9 cellular contexts compared by ENCODE assay signal in genomic region chr12:123142948-123143752, GRCh38. TPM values are rescaled to one million over a fixed set of nuclear protein-coding genes. Genes with fewer than 3 reads are reported as not detected.
DNase-seq lines count a peak whose midpoint lies in the region; ATAC-seq and TF ChIP-seq lines count a peak whose summit lies in the region.
"Had no signal": no experiment of that assay in that cellular context is flagged by ENCODE, and none has a peak within 500 bp of the region (broad histone marks: within the 10 kb centered on the region; RNA-seq: fewer than 3 reads in every experiment).

No MANE protein-coding gene starts in this region.

- H3K27ac ChIP-seq in HEK293 (ENCODE audit: extremely low read depth, low read depth, low read length) (no peak overlapping the region), dorsolateral prefrontal cortex (peak overlapping the region in 58 of 59 donors; percentile 8 to 90 (median 72)), skin epidermis (peak overlapping the region in 12 of 21 experiments; percentile 14 to 76 (median 56)), prostate gland (no peak overlapping the region)

- ATAC-seq in GM18873 (IDR thresholded peaks at IDR 0.05; ENCODE audit: low FRiP score, unreplicated experiment) = no peak

- DNase-seq in NCI-H82 treated with DMSO at 0.1 percent for 48 hours (lab: John Stamatoyannopoulos, UW; ENCODE audit: unreplicated experiment) = peak; percentile 79
- DNase-seq in dorsolateral prefrontal cortex = no peak
- no peak for DNase-seq in GM13977 (ENCODE audit: low spot score)
- DNase-seq in H7 = no peak
- DNase-seq in prostate gland (ENCODE audit: low spot score) = no peak
- DNase-seq: activated CD4-positive, alpha-beta T cell treated with anti-CD3 and anti-CD28 coated beads for 1 hour had no signal

- 68% methylated on average over 11 of the region's 11 CpGs for WGBS in prostate gland

- POLR2A ChIA-PET in HEK293 (lab: Yijun Ruan, JAX) = interaction anchor here (0.6 to 0.9 kb wide), 2 partner anchors 68 to 89 kb away, joined by 3 to 4 read pairs; no protein-coding TSS in a partner anchor

- H3K9me3 ChIP-seq in HEK293 (ENCODE audit: control insufficient read depth, insufficient read depth, low read depth, low read length) = no peaks in the 10 kb centered on the region
- no peaks in the 10 kb centered on the region for H3K9me3 ChIP-seq in prostate gland

- H3K36me3 ChIP-seq in HEK293 (ENCODE audit: control insufficient read depth in 2 of 2, insufficient read depth in 1 of 2, low read length in 2 of 2) (no peaks in the 10 kb centered on the region), H7 (replicated peaks; ENCODE audit: control insufficient read depth, insufficient read depth, low read length) (no peaks in the 10 kb centered on the region), prostate gland (no peaks in the 10 kb centered on the region)

- no peak for TF ChIP-seq CTCF in HEK293 (tag by site-specific recombination; IDR thresholded peaks at IDR 0.05)
- peak in 2 of 56 donors; percentile 7 to 10 for TF ChIP-seq CTCF in dorsolateral prefrontal cortex (IDR thresholded peaks at IDR 0.05 in 54 of 56, conservative IDR thresholded peaks at IDR 0.05 in 2 of 56; ENCODE audit: low read depth in 1 of 56, partially characterized antibody in 56 of 56)
- TF ChIP-seq CTCF in GM13977 (IDR thresholded peaks at IDR 0.05; ENCODE audit: extremely low read depth, insufficient read depth, missing control alignments) = no peak
- no peak for TF ChIP-seq CTCF in prostate gland (IDR thresholded peaks at IDR 0.05)

- H3K4me1 ChIP-seq in HEK293 (ENCODE audit: control insufficient read depth, insufficient read depth, low read length) = peaks cover 12% of the 10 kb centered on the region
- peaks cover 10% of the 10 kb centered on the region for H3K4me1 ChIP-seq in prostate gland (replicated peaks)

- H3K4me3 ChIP-seq in HEK293 (ENCODE audit: low read depth, low read length) (no peak overlapping the region), dorsolateral prefrontal cortex (peak overlapping the region in 3 of 59 donors; percentile 5 to 29 (median 19)), skin epidermis (no peak overlapping the region), H7 (ENCODE audit: insufficient read depth, low read depth, low read length) (no peak overlapping the region), prostate gland (no peak overlapping the region)

- in situ Hi-C loops in GM13977 (cut with MboI; ENCODE audit: low pct_unique_long_range_greater_than_20kb, low sequenced_read_pairs, unreplicated experiment) = no loop called here

- no peak for TF ChIP-seq POLR2A in prostate gland (IDR thresholded peaks at IDR 0.05)

- H3K27me3 ChIP-seq in dorsolateral prefrontal cortex = no peaks in the 10 kb centered on the region
- no peaks in the 10 kb centered on the region for H3K27me3 ChIP-seq in H7 (ENCODE audit: control insufficient read depth, insufficient read depth, low read length)
- no peaks in the 10 kb centered on the region for H3K27me3 ChIP-seq in prostate gland (replicated peaks; ENCODE audit: insufficient read depth)

- intact Hi-C loops in dorsolateral prefrontal cortex (cut with DNase I) = no loop called here
- intact Hi-C loops in prostate gland (cut with DNase I) = loop anchor here (5.0 kb wide), 1 partner anchor 46 kb away; no protein-coding TSS in a partner anchor

- CTCF ChIA-PET in HEK293 (lab: Yijun Ruan, JAX) = interaction anchor here (0.6 to 0.7 kb wide), 2 partner anchors 38 kb away, joined by 3 to 4 read pairs; no protein-coding TSS in a partner anchor

TF ChIP-seq in HEK293, 187 proteins besides CTCF, POLR2A, EP300 and RAD21 (continues in another document):
- TF ChIP-seq GLIS1 (tag by site-specific recombination; IDR thresholded peaks at IDR 0.05) (peak; percentile 87), ZNF768 (tag by site-specific recombination; IDR thresholded peaks at IDR 0.05) (no peak), ZNF292 (tag by site-specific recombination; IDR thresholded peaks at IDR 0.05; ENCODE audit: borderline replicate concordance, low read depth) (no peak), YY2 (tag by site-specific recombination; IDR thresholded peaks at IDR 0.05) (no peak), WT1 (tag by site-specific recombination; IDR thresholded peaks at IDR 0.05) (no peak), ZIC2 (tag by site-specific recombination; IDR thresholded peaks at IDR 0.05) (peak; percentile 53), KLF17 (tag by site-specific recombination; IDR thresholded peaks at IDR 0.05) (0 out of 2 replicates have a peak, but pooled peaks have one; percentile 15), ZNF350 (tag by site-specific recombination; IDR thresholded peaks at IDR 0.05) (no peak), ZSCAN18 (tag by site-specific recombination; IDR thresholded peaks at IDR 0.05) (no peak), ZNF132 (tag by site-specific recombination; IDR thresholded peaks at IDR 0.05; ENCODE audit: borderline replicate concordance) (no peak), SP2 (tag by site-specific recombination; IDR thresholded peaks at IDR 0.05) (peak; percentile 53), ZNF530 (tag by site-specific recombination; IDR thresholded peaks at IDR 0.05; ENCODE audit: low read depth) (no peak), ZNF514 (tag by site-specific recombination; IDR thresholded peaks at IDR 0.05) (no peak), ZNF747 (tag by site-specific recombination; IDR thresholded peaks at IDR 0.05) (no peak), SP3 (tag by site-specific recombination; IDR thresholded peaks at IDR 0.05) (peak; percentile 50), ZNF830 (tag by site-specific recombination; IDR thresholded peaks at IDR 0.05; ENCODE audit: low read depth) (no peak), KLF1 (tag by site-specific recombination; IDR thresholded peaks at IDR 0.05) (peak; percentile 60), ZNF341 (tag by site-specific recombination; IDR thresholded peaks at IDR 0.05; ENCODE audit: low read depth) (no peak), ZNF2 (tag by site-specific recombination; IDR thresholded peaks at IDR 0.05) (no peak), MYNN (tag by site-specific recombination; IDR thresholded peaks at IDR 0.05; ENCODE audit: borderline replicate concordance) (no peak), ZNF174 (tag by site-specific recombination; IDR thresholded peaks at IDR 0.05) (no peak), HOXD13 (CRISPR knock-in tag; IDR thresholded peaks at IDR 0.05; ENCODE audit: borderline replicate concordance) (no peak), OSR2 (tag by site-specific recombination; IDR thresholded peaks at IDR 0.05) (no peak), TSHZ1 (tag by site-specific recombination; IDR thresholded peaks at IDR 0.05; ENCODE audit: borderline replicate concordance) (no peak), GLIS2 (tag by site-specific recombination; IDR thresholded peaks at IDR 0.05) (0 out of 2 replicates have a peak, but pooled peaks have one; percentile 32), ZNF561 (tag by site-specific recombination; IDR thresholded peaks at IDR 0.05; ENCODE audit: borderline replicate concordance) (no peak), ZNF423 (tag by site-specific recombination; IDR thresholded peaks at IDR 0.05) (0 out of 2 replicates have a peak, but pooled peaks have one; percentile 33), ZNF707 (tag by site-specific recombination; IDR thresholded peaks at IDR 0.05) (no peak)

RNA-seq across cellular contexts. Expression of gene PITPNM2, which starts 7.7 kb away (rescaled TPM):
- total RNA-seq in dorsolateral prefrontal cortex (10 to 100 TPM; 20.9 to 89.8 (median 62.6) TPM), prostate gland (10 to 100 TPM in 1 of 2 donors, 1 to 10 TPM in 1; 2.4 to 15.7 TPM)
- 3.5 and 3.7 TPM in 2 replicates for total RNA-seq in H7 (2014; rRNA removed; shearing (Covaris generic))

Comparison
In these comparisons a context has a peak if more than half of its experiments do, and no peak if none do; other contexts are left out.
1. H3K27ac ChIP-seq: peak in dorsolateral prefrontal cortex (58 of 59) and skin epidermis (12 of 21); none in HEK293 (single experiment) and prostate gland (0 of 2).